1 cellular context compared by ENCODE assay signal in genomic region chr17:73092518-73093135, GRCh38.
TF ChIP-seq lines count a peak whose summit lies in the region.

Gene SLC39A11 (minus strand): TSS chr17:73092688. CDS start chr17:73088764, 3,924 bp downstream.

TF ChIP-seq in HepG2, 621 proteins besides CTCF, POLR2A, EP300 and RAD21 (continued from another document and continues in another):
- TF ChIP-seq ZXDC (CRISPR knock-in tag; IDR thresholded peaks at IDR 0.05) = peak; percentile 5; the same call in 1 of the 2 replicates
- TF ChIP-seq SNAPC2 (CRISPR knock-in tag; IDR thresholded peaks at IDR 0.05) = peak; percentile 88; the same call in 1 of the 2 replicates
- 0 out of 2 replicates have a peak, but pooled peaks have one; percentile 8 for TF ChIP-seq GABPA (IDR thresholded peaks at IDR 0.05; ENCODE audit: low read depth, low read length)
- peak; percentile 73 for TF ChIP-seq GABPA (CRISPR knock-in tag; IDR thresholded peaks at IDR 0.05; ENCODE audit: low read depth)
- no peak; the same call in 1 of the 2 replicates for TF ChIP-seq ZSCAN30 (CRISPR knock-in tag; IDR thresholded peaks at IDR 0.05)
- TF ChIP-seq ZNF580 (CRISPR knock-in tag; IDR thresholded peaks at IDR 0.05; ENCODE audit: borderline replicate concordance, low read depth) = no peak
- TF ChIP-seq PAX8 (CRISPR knock-in tag; IDR thresholded peaks at IDR 0.05; ENCODE audit: borderline replicate concordance) = peak; percentile 79; the same call in 1 of the 2 replicates
- peak; percentile 56; the same call in 1 of the 2 replicates for TF ChIP-seq YEATS2 (CRISPR knock-in tag; IDR thresholded peaks at IDR 0.05; ENCODE audit: borderline replicate concordance)
- peak; percentile 72 for TF ChIP-seq KDM2A (CRISPR knock-in tag; IDR thresholded peaks at IDR 0.05; ENCODE audit: borderline replicate concordance, low read depth)
- peak; percentile 51 for TF ChIP-seq HNF1A (IDR thresholded peaks at IDR 0.05; ENCODE audit: low read depth)
- peak; percentile 85 for TF ChIP-seq HNF1A (CRISPR knock-in tag; IDR thresholded peaks at IDR 0.05; ENCODE audit: borderline replicate concordance)
- TF ChIP-seq NFATC3 (CRISPR knock-in tag; IDR thresholded peaks at IDR 0.05) = no peak
- no peak for TF ChIP-seq ZNF234 (CRISPR knock-in tag; conservative IDR thresholded peaks at IDR 0.05)
- TF ChIP-seq PITX1 (CRISPR knock-in tag; IDR thresholded peaks at IDR 0.05) = peak; percentile 51
- no peak for TF ChIP-seq DDIT3 (CRISPR knock-in tag; IDR thresholded peaks at IDR 0.05)
- peak; percentile 75 for TF ChIP-seq ERF (CRISPR knock-in tag; IDR thresholded peaks at IDR 0.05)
- no peak for TF ChIP-seq HNF4G (IDR thresholded peaks at IDR 0.05; ENCODE audit: borderline replicate concordance, low read depth, low read length)
- TF ChIP-seq HNF4G (CRISPR knock-in tag; IDR thresholded peaks at IDR 0.05; ENCODE audit: borderline replicate concordance, low read depth) = peak; percentile 46; the same call in 1 of the 2 replicates
- peak; percentile 35; the same call in 1 of the 2 replicates for TF ChIP-seq GLI4 (CRISPR knock-in tag; IDR thresholded peaks at IDR 0.05; ENCODE audit: borderline replicate concordance)
- TF ChIP-seq SKI (IDR thresholded peaks at IDR 0.05; ENCODE audit: partially characterized antibody) = peak; percentile 72
- TF ChIP-seq HMG20A (CRISPR knock-in tag; IDR thresholded peaks at IDR 0.05; ENCODE audit: borderline replicate concordance) = 0 out of 2 replicates have a peak, but pooled peaks have one; percentile 6
- TF ChIP-seq ZBTB37 (CRISPR knock-in tag; IDR thresholded peaks at IDR 0.05) = 0 out of 2 replicates have a peak, but pooled peaks have one; percentile 26
- no peak for TF ChIP-seq ZNF354B (CRISPR knock-in tag; IDR thresholded peaks at IDR 0.05)
- TF ChIP-seq MYPOP (CRISPR knock-in tag; IDR thresholded peaks at IDR 0.05) = peak; percentile 68; the same call in 1 of the 2 replicates
- peak; percentile 11; the same call in 1 of the 2 replicates for TF ChIP-seq ZNF12 (CRISPR knock-in tag; IDR thresholded peaks at IDR 0.05)
- TF ChIP-seq ZNF543 (CRISPR knock-in tag; IDR thresholded peaks at IDR 0.05) = peak; percentile 61
- TF ChIP-seq RBM39 (IDR thresholded peaks at IDR 0.05; ENCODE audit: low read depth, low read length, poor library complexity, severe bottlenecking) = no peak
- peak; percentile 73 for TF ChIP-seq FOXP4 (CRISPR knock-in tag; IDR thresholded peaks at IDR 0.05)
- TF ChIP-seq ZNF205 (CRISPR knock-in tag; IDR thresholded peaks at IDR 0.05) = 0 out of 2 replicates have a peak, but pooled peaks have one; percentile 42
- TF ChIP-seq MEIS1 (CRISPR knock-in tag; IDR thresholded peaks at IDR 0.05; ENCODE audit: borderline replicate concordance) = peak; percentile 67; the same call in 1 of the 2 replicates
- TF ChIP-seq MED8 (CRISPR knock-in tag; IDR thresholded peaks at IDR 0.05; ENCODE audit: insufficient replicate concordance) = peak; percentile 44
- TF ChIP-seq ZNF841 (CRISPR knock-in tag; IDR thresholded peaks at IDR 0.05; ENCODE audit: borderline replicate concordance) = no peak
- TF ChIP-seq SOX5 (CRISPR knock-in tag; IDR thresholded peaks at IDR 0.05; ENCODE audit: borderline replicate concordance) = peak; percentile 76
- TF ChIP-seq MYNN (CRISPR knock-in tag; IDR thresholded peaks at IDR 0.05; ENCODE audit: low read depth) = 0 out of 2 replicates have a peak, but pooled peaks have one; percentile 33
- TF ChIP-seq ZFX (CRISPR knock-in tag; IDR thresholded peaks at IDR 0.05; ENCODE audit: low read depth) = peak; percentile 54
- TF ChIP-seq ZNF83 (CRISPR knock-in tag; IDR thresholded peaks at IDR 0.05; ENCODE audit: borderline replicate concordance) = no peak; the same call in 1 of the 2 replicates
- TF ChIP-seq ZBTB2 (CRISPR knock-in tag; IDR thresholded peaks at IDR 0.05; ENCODE audit: low read depth) = no peak
- peak; percentile 83; the same call in 1 of the 2 replicates for TF ChIP-seq ZNF780A (CRISPR knock-in tag; IDR thresholded peaks at IDR 0.05)
- TF ChIP-seq RAD51 (IDR thresholded peaks at IDR 0.05; ENCODE audit: borderline replicate concordance) = peak; percentile 69; the same call in 1 of the 2 replicates
- TF ChIP-seq KDM6A (CRISPR knock-in tag; IDR thresholded peaks at IDR 0.05; ENCODE audit: low read depth) = 0 out of 2 replicates have a peak, but pooled peaks have one; percentile 15
- TF ChIP-seq SNAPC4 (CRISPR knock-in tag; IDR thresholded peaks at IDR 0.05) = peak; percentile 65; the same call in 1 of the 2 replicates
